ENCODE assay signal across 1 cellular context in the genomic region with DNA sequence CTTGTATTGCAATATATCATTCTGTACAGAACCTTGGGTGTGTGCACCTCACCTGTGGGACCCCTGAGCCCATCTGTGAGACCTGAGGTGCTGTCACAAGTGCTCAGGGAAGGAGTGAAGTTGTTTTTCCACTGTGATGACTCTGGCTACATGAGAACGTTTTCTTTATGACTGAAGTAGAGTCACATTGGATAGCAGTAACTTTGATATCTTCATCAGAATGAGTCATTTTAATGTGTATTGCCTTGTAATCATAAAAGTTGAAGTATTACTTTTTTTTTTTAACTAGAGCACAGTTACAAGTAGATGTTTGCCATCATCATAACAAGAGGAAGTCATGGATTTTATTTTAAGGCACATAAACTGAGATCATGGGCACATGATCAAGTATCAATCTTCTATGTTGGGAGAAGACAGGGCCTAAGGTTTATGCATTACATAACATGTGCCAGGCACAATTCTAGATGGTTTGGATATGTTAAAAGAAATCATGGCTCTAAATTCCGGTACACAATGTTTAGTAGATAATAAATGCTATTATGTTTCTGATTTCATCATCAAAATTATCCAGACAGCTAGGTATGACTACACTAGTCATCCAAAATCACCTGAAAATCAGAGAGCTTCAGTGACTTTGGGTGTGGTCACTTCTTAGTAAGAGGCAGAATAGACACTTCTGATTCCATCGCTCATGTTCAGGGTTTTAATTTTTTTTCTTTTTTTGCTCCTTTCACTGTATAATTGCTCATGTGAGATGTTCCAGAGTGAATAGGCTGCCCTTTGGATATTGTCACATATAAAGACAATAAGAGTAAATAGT.
TF ChIP-seq lines count a peak whose summit lies in the region.

No MANE protein-coding gene starts in this region.

TF ChIP-seq in SK-N-SH treated with all-trans-retinoic acid at 6 μM for 48 hours, 23 proteins besides CTCF, POLR2A, EP300 and RAD21 (continued from another document):
- TF ChIP-seq, protein P1, sequence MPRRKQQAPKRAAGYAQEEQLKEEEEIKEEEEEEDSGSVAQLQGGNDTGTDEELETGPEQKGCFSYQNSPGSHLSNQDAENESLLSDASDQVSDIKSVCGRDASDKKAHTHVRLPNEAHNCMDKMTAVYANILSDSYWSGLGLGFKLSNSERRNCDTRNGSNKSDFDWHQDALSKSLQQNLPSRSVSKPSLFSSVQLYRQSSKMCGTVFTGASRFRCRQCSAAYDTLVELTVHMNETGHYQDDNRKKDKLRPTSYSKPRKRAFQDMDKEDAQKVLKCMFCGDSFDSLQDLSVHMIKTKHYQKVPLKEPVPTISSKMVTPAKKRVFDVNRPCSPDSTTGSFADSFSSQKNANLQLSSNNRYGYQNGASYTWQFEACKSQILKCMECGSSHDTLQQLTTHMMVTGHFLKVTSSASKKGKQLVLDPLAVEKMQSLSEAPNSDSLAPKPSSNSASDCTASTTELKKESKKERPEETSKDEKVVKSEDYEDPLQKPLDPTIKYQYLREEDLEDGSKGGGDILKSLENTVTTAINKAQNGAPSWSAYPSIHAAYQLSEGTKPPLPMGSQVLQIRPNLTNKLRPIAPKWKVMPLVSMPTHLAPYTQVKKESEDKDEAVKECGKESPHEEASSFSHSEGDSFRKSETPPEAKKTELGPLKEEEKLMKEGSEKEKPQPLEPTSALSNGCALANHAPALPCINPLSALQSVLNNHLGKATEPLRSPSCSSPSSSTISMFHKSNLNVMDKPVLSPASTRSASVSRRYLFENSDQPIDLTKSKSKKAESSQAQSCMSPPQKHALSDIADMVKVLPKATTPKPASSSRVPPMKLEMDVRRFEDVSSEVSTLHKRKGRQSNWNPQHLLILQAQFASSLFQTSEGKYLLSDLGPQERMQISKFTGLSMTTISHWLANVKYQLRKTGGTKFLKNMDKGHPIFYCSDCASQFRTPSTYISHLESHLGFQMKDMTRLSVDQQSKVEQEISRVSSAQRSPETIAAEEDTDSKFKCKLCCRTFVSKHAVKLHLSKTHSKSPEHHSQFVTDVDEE (CRISPR knock-in tag; IDR thresholded peaks at IDR 0.05), result no peak
